21 cellular contexts compared by ENCODE assay signal in the genomic region with DNA sequence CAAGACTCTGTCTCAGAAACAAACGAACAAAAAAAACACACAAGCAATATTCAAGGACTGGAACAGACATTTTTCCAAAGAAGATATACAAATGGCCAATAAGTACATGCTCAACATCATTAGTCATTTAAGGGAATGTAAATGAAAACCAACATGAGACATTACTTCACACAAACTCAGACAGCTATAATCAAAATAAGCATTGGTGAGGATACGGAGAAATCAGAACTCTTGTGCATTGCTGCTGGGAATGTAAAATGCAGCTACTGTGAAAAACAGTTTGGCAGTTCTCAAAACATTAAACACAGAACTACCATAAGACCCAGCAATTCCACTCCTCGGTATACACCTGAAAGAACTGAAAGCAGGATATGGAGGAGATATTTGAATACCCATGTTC. TPM values are rescaled to one million over a fixed set of nuclear protein-coding genes. Genes with fewer than 3 reads are reported as not detected.
DNase-seq lines count a peak whose midpoint lies in the region; ATAC-seq, FAIRE-seq and TF ChIP-seq lines count a peak whose summit lies in the region.
"Had no signal": no experiment of that assay in that cellular context is flagged by ENCODE, and none has a peak within 500 bp of the region (broad histone marks: within the 10 kb centered on the region; RNA-seq: fewer than 3 reads in every experiment).

No MANE protein-coding gene starts in this region.

- H3K14ac ChIP-seq in mesenchymal stem cell (ENCODE audit: low read length in 2 of 2) = no peak overlapping the region

- no peak overlapping the region for H2BK120ac ChIP-seq in mesenchymal stem cell (ENCODE audit: low read depth, low read length)

- H2AFZ ChIP-seq in GM23338 (no peak overlapping the region), mesenchymal stem cell (ENCODE audit: low read depth, low read length) (no peak overlapping the region)

- peaks cover 15% of the 10 kb centered on the region; the same call in 1 of the 2 replicates for H3K36me3 ChIP-seq in GM23338 (ENCODE audit: insufficient read depth)
- peaks cover 37 to 52% of the 10 kb centered on the region in 2 experiments for H3K36me3 ChIP-seq in mesenchymal stem cell (ENCODE audit: control insufficient read depth in 1 of 2, insufficient read depth in 2 of 2, low read depth in 1 of 2, low read length in 2 of 2)

- H4K8ac ChIP-seq in mesenchymal stem cell (ENCODE audit: low read length) = no peak overlapping the region

- no peaks in the 10 kb centered on the region for H3K9me3 Mint-ChIP-seq in GM23338
- H3K9me3 Mint-ChIP-seq: CD8-positive, alpha-beta T cell; natural killer cell had no signal

- no peak overlapping the region for H3K4ac ChIP-seq in mesenchymal stem cell (ENCODE audit: low read depth in 1 of 2, low read length in 2 of 2)

- TF ChIP-seq CTCF in GM23338 (conservative IDR thresholded peaks at IDR 0.05; ENCODE audit: low read depth in 2 of 2) (no peak), astrocyte of the spinal cord (IDR thresholded peaks at IDR 0.05; ENCODE audit: low read depth, low read length) (no peak), D721Med (IDR thresholded peaks at IDR 0.05; ENCODE audit: insufficient read depth, missing control alignments) (no peak)

- H3K4me2 ChIP-seq in GM23338 (no peak overlapping the region), mesenchymal stem cell (ENCODE audit: low read length, poor library complexity, severe bottlenecking) (no peak overlapping the region)

- no peak overlapping the region for H3K9ac ChIP-seq in mesenchymal stem cell (ENCODE audit: low read length)

- H4K20me1 ChIP-seq in GM23338 (replicated peaks; ENCODE audit: insufficient read depth) = peaks cover 21% of the 10 kb centered on the region; the same call in 1 of the 2 replicates

- no peaks in the 10 kb centered on the region for H3F3A ChIP-seq in GM23338 (replicated peaks; ENCODE audit: low read depth)

- H3K4me1 Mint-ChIP-seq in GM23338 = no peaks in the 10 kb centered on the region

- no peaks in the 10 kb centered on the region for H3K27me3 ChIP-seq in GM23338 (ENCODE audit: insufficient read depth)
- H3K27me3 ChIP-seq in mesenchymal stem cell (ENCODE audit: control insufficient read depth in 1 of 2, insufficient read depth in 1 of 2, low read length in 2 of 2) = no peaks in the 10 kb centered on the region
- H3K27me3 ChIP-seq: testis, vagina had no signal

- no peak overlapping the region for H3K23ac ChIP-seq in mesenchymal stem cell (ENCODE audit: low read length in 2 of 2)

- peaks cover 20% of the 10 kb centered on the region; the same call in 1 of the 2 replicates for H3K79me2 ChIP-seq in GM23338 (replicated peaks; ENCODE audit: insufficient read depth)

- no peak overlapping the region for H2BK5ac ChIP-seq in mesenchymal stem cell (ENCODE audit: low read depth, low read length, poor library complexity, severe bottlenecking)

- peak; percentile 33 for DNase-seq in AG08396 (ENCODE audit: low spot score)
- DNase-seq in GM23338 (ENCODE audit: low spot score) = no peak
- peak; percentile 82 for DNase-seq in astrocyte of the spinal cord (ENCODE audit: low read depth, low spot score)
- DNase-seq in mesenchymal stem cell = peak; percentile 84
- no peak for DNase-seq in D721Med (ENCODE audit: insufficient read length, low spot score)
- DNase-seq: caudate nucleus; CD8-positive, alpha-beta T cell; mesendoderm; natural killer cell; NCI-H1436 treated with DMSO at 0.1 percent for 48 hours; NCI-H526; testis had no signal

- in situ Hi-C loops in astrocyte of the spinal cord (cut with HindIII; ENCODE audit: low sequenced_read_pairs) = no loop called here

- H3K27me3 Mint-ChIP-seq in GM23338 (ENCODE audit: insufficient read depth, low read depth, poor library complexity) = peaks cover 6% of the 10 kb centered on the region

- no peak overlapping the region for H2BK15ac ChIP-seq in mesenchymal stem cell (ENCODE audit: low read depth, poor library complexity, severe bottlenecking)

- no peak overlapping the region for H3K4me3 Mint-ChIP-seq in GM23338
- H3K4me3 Mint-ChIP-seq: CD8-positive, alpha-beta T cell; natural killer cell had no signal

- peaks cover 50% of the 10 kb centered on the region; the same call in 2 of the 3 replicates for H3K36me3 Mint-ChIP-seq in GM23338 (ENCODE audit: low read depth)
- H3K36me3 Mint-ChIP-seq: natural killer cell had no signal

- H3K4me3 ChIP-seq in GM23338 (no peak overlapping the region), astrocyte of the spinal cord (ENCODE audit: low read depth, low read length) (no peak overlapping the region), mesenchymal stem cell (ENCODE audit: insufficient read depth in 1 of 2, low read depth in 1 of 2, low read length in 2 of 2) (no peak overlapping the region)
- H3K4me3 ChIP-seq: testis, vagina had no signal

- no peak overlapping the region for H2AK5ac ChIP-seq in mesenchymal stem cell (ENCODE audit: low read length, severe bottlenecking)

- WGBS in mesenchymal stem cell = 20% methylated on average over 1 of the region's 3 CpGs

- FAIRE-seq in D721Med (lab: Jason Lieb, UNC) = no peak
- FAIRE-seq: TTC549 had no signal

- H3K27ac ChIP-seq in GM23338 (ENCODE audit: low read depth) (0 out of 2 replicates have a peak overlapping the region, but pooled peaks have one; percentile 32), mesenchymal stem cell (ENCODE audit: low read length, poor library complexity, severe bottlenecking) (peak overlapping the region; percentile 47)
- H3K27ac ChIP-seq: testis, vagina had no signal

- H4K91ac ChIP-seq in mesenchymal stem cell (ENCODE audit: low read length) = no peak overlapping the region

- H3K4me1 ChIP-seq in GM23338 (ENCODE audit: insufficient read depth) (no peaks in the 10 kb centered on the region), mesenchymal stem cell (ENCODE audit: control insufficient read depth, insufficient read depth, low read depth, low read length) (peaks cover 3% of the 10 kb centered on the region)
- H3K4me1 ChIP-seq: testis, vagina had no signal

- no peaks in the 10 kb centered on the region for H3K9me3 ChIP-seq in mesenchymal stem cell (ENCODE audit: control insufficient read depth, low read length)
- H3K9me3 ChIP-seq: testis, vagina had no signal

- peaks cover 22% of the 10 kb centered on the region for H3K79me1 ChIP-seq in mesenchymal stem cell (replicated peaks; ENCODE audit: low read length, poor library complexity, severe bottlenecking)

- no peaks in the 10 kb centered on the region for H3K9me2 ChIP-seq in GM23338 (ENCODE audit: insufficient read depth)

- no peak overlapping the region for H2BK12ac ChIP-seq in mesenchymal stem cell (ENCODE audit: low read length in 2 of 2)

- no peak for ATAC-seq in GM23338
- ATAC-seq in HG03108 (IDR thresholded peaks at IDR 0.05; ENCODE audit: unreplicated experiment) = no peak
- ATAC-seq in GM18861 (IDR thresholded peaks at IDR 0.05; ENCODE audit: unreplicated experiment) = no peak
- ATAC-seq in GM18868 (IDR thresholded peaks at IDR 0.05; ENCODE audit: unreplicated experiment) = no peak
- ATAC-seq: CD8-positive, alpha-beta T cell; HCT116; natural killer cell; Right ventricle myocardium inferior; sciatic nerve had no signal

- H3K27ac Mint-ChIP-seq in GM23338 = no peak overlapping the region
- H3K27ac Mint-ChIP-seq: natural killer cell had no signal

- no peak overlapping the region for H3K18ac ChIP-seq in mesenchymal stem cell (ENCODE audit: low read depth in 1 of 2, low read length in 2 of 2)

TF ChIP-seq in GM23338, 12 proteins besides CTCF, POLR2A, EP300 and RAD21 (continues in another document):
- TF ChIP-seq ZNF114 (CRISPR knock-in tag; IDR thresholded peaks at IDR 0.05) (no peak), CREB1 (CRISPR knock-in tag; IDR thresholded peaks at IDR 0.05; ENCODE audit: low read depth) (no peak), POLR2AphosphoS5 (IDR thresholded peaks at IDR 0.05; ENCODE audit: low read depth) (no peak), STAT1 (IDR thresholded peaks at IDR 0.05; ENCODE audit: unreplicated experiment) (no peak), EZH2 (IDR thresholded peaks at IDR 0.05; ENCODE audit: low read depth, unreplicated experiment) (no peak)

RNA-seq across cellular contexts. Expression of a gene that starts 15.4 kb away (rescaled TPM):
- 44.6 and 48.5 TPM in 2 replicates for total RNA-seq in GM23338 (2014; rRNA removed; shearing (Covaris generic))
- 11.4 and 13.2 TPM in 2 replicates for polyA plus RNA-seq in GM23338 (2016; fragmentation: Nextera tagmentation; extraction: Ambion mirVana)
- 7.3 TPM for polyA plus RNA-seq in mesenchymal stem cell (2013, experiment 1 of 2)
- 7.3 TPM for polyA plus RNA-seq in mesenchymal stem cell (2013, experiment 2 of 2)

RNA-seq across cellular contexts. Expression of a gene that starts 16.1 kb away (rescaled TPM):
- total RNA-seq in GM23338 (2014; rRNA removed; shearing (Covaris generic)) = not detected in 2 replicates
- 0.19 TPM in 1 of 2 replicates, not detected in the other for polyA plus RNA-seq in GM23338 (2016; fragmentation: Nextera tagmentation; extraction: Ambion mirVana)
- polyA plus RNA-seq in mesenchymal stem cell (2013, experiment 1 of 2) = not detected
- not detected for polyA plus RNA-seq in mesenchymal stem cell (2013, experiment 2 of 2)
- total RNA-seq: CD8-positive, alpha-beta T cell; MCF 10A; natural killer cell; Right ventricle myocardium inferior; sciatic nerve; vagina had no signal

RNA-seq across cellular contexts. Expression of a gene that starts 40.8 kb away (rescaled TPM):
- 21.0 and 25.5 TPM in 2 replicates for total RNA-seq in GM23338 (2014; rRNA removed; shearing (Covaris generic))
- polyA plus RNA-seq in GM23338 (2016; fragmentation: Nextera tagmentation; extraction: Ambion mirVana) = 17.3 and 18.0 TPM in 2 replicates
- polyA plus RNA-seq in mesenchymal stem cell (2013, experiment 1 of 2) = 12.8 TPM
- polyA plus RNA-seq in mesenchymal stem cell (2013, experiment 2 of 2) = 11.6 TPM

RNA-seq across cellular contexts. Expression of a gene that starts 47.5 kb away (rescaled TPM):
- 25.8 and 26.4 TPM in 2 replicates for total RNA-seq in GM23338 (2014; rRNA removed; shearing (Covaris generic))
- 9.0 and 10.2 TPM in 2 replicates for polyA plus RNA-seq in GM23338 (2016; fragmentation: Nextera tagmentation; extraction: Ambion mirVana)
- polyA plus RNA-seq in mesenchymal stem cell (2013, experiment 1 of 2) = 6.5 TPM
- polyA plus RNA-seq in mesenchymal stem cell (2013, experiment 2 of 2) = 6.7 TPM

Comparison
In these comparisons a context has a peak if more than half of its experiments do, and no peak if none do; other contexts are left out.
1. DNase-seq: peak in AG08396 (single experiment), astrocyte of the spinal cord (single experiment) and mesenchymal stem cell (single experiment); none in GM23338 (single experiment) and D721Med (single experiment).